ENCODE assay signal across 27 cellular contexts in genomic region chr20:56861590-56861989, GRCh38.
"Had no signal": no experiment of that assay in that cellular context is flagged by ENCODE, and none has a peak within 500 bp of the region (broad histone marks: within the 10 kb centered on the region; RNA-seq: fewer than 3 reads in every experiment).

No MANE protein-coding gene starts in this region.

- FAIRE-seq: islet of Langerhans, urothelium cell line had no signal

- H3K36me3 ChIP-seq: esophagus muscularis mucosa, heart right ventricle, left ventricle myocardium inferior, right atrium auricular region, spleen, tibial nerve had no signal

- ATAC-seq: activated T-cell treated with anti-CD3 and anti-CD28 coated beads, Interleukin-2, amount 50 U/mL, for 4 hours; activated T-helper 17 cell treated with anti-CD3 and anti-CD28 coated beads, Interleukin-2, amount 50 U/mL, for 72 hours; heart right ventricle; psoas muscle; T-helper 17 cell had no signal

- H3K27me3 ChIP-seq: right atrium auricular region, tibial nerve had no signal

- H3K4me3 ChIP-seq: esophagus muscularis mucosa, heart right ventricle, left ventricle myocardium inferior, lung, psoas muscle, right atrium auricular region, spleen, tibial nerve had no signal

- H3K9me3 ChIP-seq: esophagus muscularis mucosa, heart right ventricle, left ventricle myocardium inferior, psoas muscle, right atrium auricular region, spleen, tibial nerve had no signal

- H3K9ac ChIP-seq: parathyroid adenoma had no signal

- H3K4me1 ChIP-seq: heart right ventricle, left ventricle myocardium inferior, parathyroid adenoma, psoas muscle, right atrium auricular region, spleen had no signal

- H3K27ac ChIP-seq: esophagus muscularis mucosa, heart right ventricle, left ventricle myocardium inferior, parathyroid adenoma, psoas muscle, right atrium auricular region, spleen, tibial nerve had no signal

- H3K79me2 ChIP-seq: parathyroid adenoma had no signal

- H2AFZ ChIP-seq: parathyroid adenoma had no signal

- DNase-seq: activated CD4-positive, alpha-beta memory T cell treated with anti-CD3 and anti-CD28 coated beads, Interleukin-2, amount 10 ng/mL, durations not matched to agents 7 days and 5 days; activated CD4-positive, alpha-beta T cell treated with anti-CD3 and anti-CD28 coated beads for 1 hour; activated CD4-positive, alpha-beta T cell treated with anti-CD3 and anti-CD28 coated beads, Interleukin-2, amount 10 ng/mL, durations not matched to agents 7 days and 5 days; activated gamma-delta T cell treated with Interleukin-2 at 50 U/mL for 16 hours; activated naive CD4-positive, alpha-beta T cell treated with anti-CD3 and anti-CD28 coated beads, Interleukin-2, amount 50 U/mL, for 16 hours; activated T-cell treated with anti-CD3 and anti-CD28 coated beads, Interleukin-2, amount 50 U/mL, for 4 hours; amygdala; central memory CD4-positive, alpha-beta T cell; foreskin melanocyte; heart right ventricle; left ventricle myocardium inferior; naive B cell; nephron progenitor cell; nucleus accumbens; psoas muscle; spleen; stimulated activated naive CD4-positive, alpha-beta T cell; T-helper 17 cell; T1000 had no signal
